Comparison of ENCODE assay signal across 34 cellular contexts in genomic region chr2:41355794-41356193, GRCh38.
"Had no signal": no experiment of that assay in that cellular context is flagged by ENCODE, and none has a peak within 500 bp of the region (broad histone marks: within the 10 kb centered on the region; RNA-seq: fewer than 3 reads in every experiment).

No MANE protein-coding gene starts in this region.

- FAIRE-seq: astrocyte, bronchial epithelial cell had no signal

- ATAC-seq: activated naive CD4-positive, alpha-beta T cell treated with anti-CD3 and anti-CD28 coated beads, Interleukin-2, amount 50 U/mL, for 72 hours; activated naive CD8-positive, alpha-beta T cell treated with anti-CD3 and anti-CD28 coated beads, Interleukin-2, amount 50 U/mL, for 24 hours; activated T-cell treated with anti-CD3 and anti-CD28 coated beads, Interleukin-2, amount 50 U/mL, for 4 hours; activated T-cell treated with anti-CD3 and anti-CD28 coated beads, Interleukin-2, amount 50 U/mL, for 72 hours; activated T-helper 17 cell treated with anti-CD3 and anti-CD28 coated beads, Interleukin-2, amount 50 U/mL, for 72 hours; body of pancreas had no signal

- DNase-seq: activated effector memory CD4-positive, alpha-beta T cell treated with anti-CD3 and anti-CD28 coated beads, Interleukin-2, amount 50 U/mL, for 16 hours; activated effector memory CD4-positive, alpha-beta T cell treated with Interleukin-2 at 50 U/mL for 16 hours; activated gamma-delta T cell; activated gamma-delta T cell treated with Interleukin-2 at 50 U/mL for 16 hours; activated naive CD4-positive, alpha-beta T cell; activated naive CD4-positive, alpha-beta T cell treated with anti-CD3 and anti-CD28 coated beads for 36 hours; activated naive CD4-positive, alpha-beta T cell treated with anti-CD3 and anti-CD28 coated beads, Interleukin-2, amount 10 ng/mL, durations not matched to agents 7 days and 5 days; activated naive CD4-positive, alpha-beta T cell treated with anti-CD3 and anti-CD28 coated beads, Interleukin-2, amount 50 U/mL, for 16 hours; activated naive CD4-positive, alpha-beta T cell treated with Interleukin-2 at 50 U/mL for 16 hours; activated naive CD8-positive, alpha-beta T cell treated with anti-CD3 and anti-CD28 coated beads for 36 hours; activated naive CD8-positive, alpha-beta T cell treated with anti-CD3 and anti-CD28 coated beads, Interleukin-2, amount 10 ng/mL, durations not matched to agents 7 days and 5 days; activated naive CD8-positive, alpha-beta T cell treated with anti-CD3 and anti-CD28 coated beads, Interleukin-2, amount 50 U/mL, for 24 hours; activated T-cell treated with anti-CD3 and anti-CD28 coated beads, Interleukin-2, amount 50 U/mL, for 1 hour; activated T-cell treated with anti-CD3 and anti-CD28 coated beads, Interleukin-2, amount 50 U/mL, for 24 hours; activated T-cell treated with anti-CD3 and anti-CD28 coated beads, Interleukin-2, amount 50 U/mL, for 4 hours; activated T-cell treated with anti-CD3 and anti-CD28 coated beads, Interleukin-2, amount 50 U/mL, for 48 hours; activated T-cell treated with anti-CD3 and anti-CD28 coated beads, Interleukin-2, amount 50 U/mL, for 72 hours; adrenal gland; amniotic stem cell; amygdala; anterior cingulate cortex; aorta; body of pancreas; brain microvascular endothelial cell; caudate nucleus; central memory CD4-positive, alpha-beta T cell; cerebellar nuclear complex had no signal

- H3K27ac ChIP-seq: adrenal gland, ascending aorta, body of pancreas, brain microvascular endothelial cell, breast epithelium, cardiac muscle cell had no signal

- H3K27me3 ChIP-seq: adrenal gland, ascending aorta, body of pancreas, brain microvascular endothelial cell, breast epithelium, cardiac muscle cell had no signal

- H3K4me3 ChIP-seq: adrenal gland, ascending aorta, body of pancreas, breast epithelium, cardiac muscle cell had no signal

- H3K4me1 ChIP-seq: adrenal gland, ascending aorta, body of pancreas, breast epithelium had no signal

- H3K36me3 ChIP-seq: adrenal gland, ascending aorta, brain microvascular endothelial cell, breast epithelium, cardiac muscle cell had no signal

- H3K9me3 ChIP-seq: adrenal gland, ascending aorta, body of pancreas, breast epithelium had no signal
